2 cellular contexts compared by ENCODE assay signal in genomic region chr3:129626744-129627349, GRCh38.
TF ChIP-seq lines count a peak whose summit lies in the region.

No MANE protein-coding gene starts in this region.

TF ChIP-seq in IMR-90, 13 proteins besides CTCF, POLR2A, EP300 and RAD21:
- no peak for TF ChIP-seq MAFK (IDR thresholded peaks at IDR 0.05; ENCODE audit: low read depth, low read length)
- no peak for TF ChIP-seq ELK1 (IDR thresholded peaks at IDR 0.05; ENCODE audit: borderline replicate concordance, low read depth, low read length)
- no peak for TF ChIP-seq MXI1 (IDR thresholded peaks at IDR 0.05; ENCODE audit: borderline replicate concordance, low read depth, low read length)
- TF ChIP-seq NFE2L2 (IDR thresholded peaks at IDR 0.05; ENCODE audit: low read depth, low read length): no peak
- TF ChIP-seq MAZ (IDR thresholded peaks at IDR 0.05; ENCODE audit: borderline replicate concordance, low read depth, low read length): peak; percentile 37; the same call in 1 of the 2 replicates

TF ChIP-seq in GM12878, 131 proteins besides CTCF, POLR2A, EP300 and RAD21:
- TF ChIP-seq PRDM15 (CRISPR knock-in tag; IDR thresholded peaks at IDR 0.05) (no peak), HCFC1 (IDR thresholded peaks at IDR 0.05; ENCODE audit: low read length) (0 out of 2 replicates have a peak, but pooled peaks have one; percentile 16), RUNX3 (IDR thresholded peaks at IDR 0.05; ENCODE audit: low read length) (peak; percentile 39; the same call in 1 of the 2 replicates), ZSCAN29 (IDR thresholded peaks at IDR 0.05) (0 out of 2 replicates have a peak, but pooled peaks have one; percentile 22), ELK1 (IDR thresholded peaks at IDR 0.05; ENCODE audit: low read depth, low read length) (peak; percentile 42; the same call in 1 of the 2 replicates), KLF5 (IDR thresholded peaks at IDR 0.05; ENCODE audit: partially characterized antibody) (peak; percentile 37), ZNF687 (IDR thresholded peaks at IDR 0.05) (0 out of 2 replicates have a peak, but pooled peaks have one; percentile 17), MYC (IDR thresholded peaks at IDR 0.05; ENCODE audit: insufficient read depth, insufficient read length, insufficient replicate concordance, low read length, severe bottlenecking) (no peak), POLR2AphosphoS5 (IDR thresholded peaks at IDR 0.05; ENCODE audit: low read length) (peak; percentile 66; the same call in 1 of the 2 replicates), RB1 (IDR thresholded peaks at IDR 0.05; ENCODE audit: borderline replicate concordance) (0 out of 2 replicates have a peak, but pooled peaks have one; percentile 44), SRF (IDR thresholded peaks at IDR 0.05; ENCODE audit: low read depth in 2 of 2, low read length in 2 of 2) (0 out of 4 replicates have a peak, but pooled peaks of 1 of the 2 experiments have one; percentile 18), BMI1 (IDR thresholded peaks at IDR 0.05; ENCODE audit: borderline replicate concordance) (no peak), SMAD5 (IDR thresholded peaks at IDR 0.05; ENCODE audit: low read depth) (0 out of 2 replicates have a peak, but pooled peaks have one; percentile 33), NKRF (conservative IDR thresholded peaks at IDR 0.05) (peak; percentile 59; the same call in 1 of the 2 replicates), ESRRA (IDR thresholded peaks at IDR 0.05; ENCODE audit: low read length) (no peak), SMARCA5 (IDR thresholded peaks at IDR 0.05) (peak; percentile 46; the same call in 1 of the 2 replicates), PAX8 (IDR thresholded peaks at IDR 0.05) (no peak), FOXM1 (IDR thresholded peaks at IDR 0.05; ENCODE audit: low read depth, low read length) (no peak), ZNF217 (IDR thresholded peaks at IDR 0.05) (no peak), GABPA (IDR thresholded peaks at IDR 0.05; ENCODE audit: low read depth) (peak; percentile 86), POU2F2 (IDR thresholded peaks at IDR 0.05; ENCODE audit: borderline replicate concordance, low read depth, low read length) (0 out of 3 replicates have a peak, but pooled peaks have one; percentile 31), ZBTB11 (CRISPR knock-in tag; IDR thresholded peaks at IDR 0.05) (peak; percentile 73), SIN3A (IDR thresholded peaks at IDR 0.05; ENCODE audit: low read depth, low read length) (0 out of 2 replicates have a peak, but pooled peaks have one; percentile 59), TAF1 (IDR thresholded peaks at IDR 0.05; ENCODE audit: borderline replicate concordance, low read depth, low read length) (peak; percentile 61; the same call in 1 of the 2 replicates), IKZF1 (conservative IDR thresholded peaks at IDR 0.05) (peak; percentile 65), ZNF207 (IDR thresholded peaks at IDR 0.05; ENCODE audit: borderline replicate concordance) (0 out of 2 replicates have a peak, but pooled peaks have one; percentile 42), GATAD2B (conservative IDR thresholded peaks at IDR 0.05; ENCODE audit: low read depth) (peak; percentile 82), DPF2 (IDR thresholded peaks at IDR 0.05) (peak; percentile 63), ZBTB40 (IDR thresholded peaks at IDR 0.05; ENCODE audit: borderline replicate concordance) (peak; percentile 87), NR2F1 (conservative IDR thresholded peaks at IDR 0.05) (peak; percentile 86), LARP7 (IDR thresholded peaks at IDR 0.05) (peak; percentile 91), BHLHE40 (IDR thresholded peaks at IDR 0.05; ENCODE audit: borderline replicate concordance in 1 of 2, low read depth in 2 of 2, low read length in 1 of 2) (peak in 1 of 2 experiments; percentile 74; a peak in 1 of 4 replicates)
